Comparison of ENCODE assay signal across 21 cellular contexts in genomic region chr1:201774983-201775344, GRCh38. TPM values are rescaled to one million over a fixed set of nuclear protein-coding genes. Genes with fewer than 3 reads are reported as not detected.
DNase-seq lines count a peak whose midpoint lies in the region; ATAC-seq, FAIRE-seq and TF ChIP-seq lines count a peak whose summit lies in the region.
"Had no signal": no experiment of that assay in that cellular context is flagged by ENCODE, and none has a peak within 500 bp of the region (broad histone marks: within the 10 kb centered on the region; RNA-seq: fewer than 3 reads in every experiment).

No MANE protein-coding gene starts in this region.

- ATAC-seq in heart left ventricle (no peak), left cardiac atrium (no peak), HG03045 (IDR thresholded peaks at IDR 0.05; ENCODE audit: unreplicated experiment) (no peak), esophagus mucosa (no peak)
- ATAC-seq: A549 had no signal

- H3K79me2 ChIP-seq in keratinocyte (ENCODE audit: control insufficient read depth, insufficient read depth, low read length), result peaks cover 26% of the 10 kb centered on the region

- H3K27ac ChIP-seq in heart left ventricle, result peak overlapping the region in 9 of 12 donors; percentile 30 to 63 (median 47)
- peak overlapping the region; percentile 91 for H3K27ac ChIP-seq in brain microvascular endothelial cell
- H3K27ac ChIP-seq in keratinocyte (ENCODE audit: control insufficient read depth, insufficient read depth, low read length), result peak overlapping the region; percentile 94
- H3K27ac ChIP-seq: A549, hepatocyte, Peyer's patch, spleen, VCaP had no signal

- no peaks in the 10 kb centered on the region for H3K27me3 ChIP-seq in heart left ventricle
- no peaks in the 10 kb centered on the region for H3K27me3 ChIP-seq in brain microvascular endothelial cell (replicated peaks)
- H3K27me3 ChIP-seq in keratinocyte (ENCODE audit: control insufficient read depth, extremely low read depth, insufficient read depth, low read length), result no peaks in the 10 kb centered on the region
- H3K27me3 ChIP-seq: hepatocyte, Peyer's patch, spleen, tibial nerve had no signal

- H2AFZ ChIP-seq in keratinocyte (ENCODE audit: control insufficient read depth, low read length), result no peak overlapping the region
- H2AFZ ChIP-seq: hepatocyte had no signal

- in situ Hi-C loops in brain microvascular endothelial cell (cut with HindIII; ENCODE audit: low pct_ligation_motif_present, low sequenced_read_pairs), result no loop called here
- in situ Hi-C loops in ACHN (cut with HindIII; ENCODE audit: low pct_ligation_motif_present, low pct_unique_long_range_greater_than_20kb, low sequenced_read_pairs), result loop anchor here (25.0 kb wide), 1 partner anchor 238 kb away; the partner anchor contains the start of gene NAV1

- no peak for TF ChIP-seq POLR2A in heart left ventricle (IDR thresholded peaks at IDR 0.05)

- peak overlapping the region; percentile 54 for H3K4me2 ChIP-seq in keratinocyte (ENCODE audit: control insufficient read depth, extremely low read depth, insufficient read depth, low read depth, low read length)
- H3K4me2 ChIP-seq: A549, hepatocyte had no signal

- no peak overlapping the region for H3K4me3 ChIP-seq in heart left ventricle
- no peak overlapping the region for H3K4me3 ChIP-seq in brain microvascular endothelial cell (ENCODE audit: low read depth, low read length)
- peak overlapping the region in 2 of 3 experiments; percentile 11 to 28 for H3K4me3 ChIP-seq in keratinocyte (ENCODE audit: control insufficient read depth in 2 of 3, extremely low read depth in 1 of 3, insufficient read depth in 2 of 3, low read depth in 1 of 3, low read length in 3 of 3)
- H3K4me3 ChIP-seq: A549, hepatocyte, Peyer's patch, spleen, tibial nerve had no signal

- H3K36me3 ChIP-seq in heart left ventricle, result peaks cover 0 to 10% (median 0%) of the 10 kb centered on the region in 9 donors
- peaks cover 7% of the 10 kb centered on the region for H3K36me3 ChIP-seq in brain microvascular endothelial cell (replicated peaks)
- peaks cover 0 to 7% of the 10 kb centered on the region in 2 experiments for H3K36me3 ChIP-seq in keratinocyte (ENCODE audit: control insufficient read depth in 2 of 2, extremely low read depth in 1 of 2, insufficient read depth in 2 of 2, low read length in 2 of 2)
- H3K36me3 ChIP-seq: Peyer's patch, spleen had no signal

- TF ChIP-seq CTCF in heart left ventricle (IDR thresholded peaks at IDR 0.05) (no peak), brain microvascular endothelial cell (IDR thresholded peaks at IDR 0.05; ENCODE audit: low read depth, low read length, missing control alignments) (peak; percentile 50), keratinocyte (optimal IDR thresholded peaks at IDR 0.05 in 1 of 3, IDR thresholded peaks at IDR 0.05 in 1 of 3, conservative IDR thresholded peaks at IDR 0.05 in 1 of 3; ENCODE audit: extremely low read depth in 1 of 3, insufficient read depth in 2 of 3, low read length in 3 of 3) (peak in 1 of 3 experiments; percentile 31)

- dilution Hi-C loops in keratinocyte (cut with MboI; ENCODE audit: extremely low pct_ligation_motif_present, low sequenced_read_pairs), result loop anchor here (25.0 kb wide), 1 partner anchor 213 kb away; no protein-coding TSS in a partner anchor

- no peaks in the 10 kb centered on the region for H4K20me1 ChIP-seq in keratinocyte (ENCODE audit: control insufficient read depth, extremely low read depth, insufficient read depth, low read length)

- H3K4me1 ChIP-seq in heart left ventricle (peaks cover 9 to 92% (median 74%) of the 10 kb centered on the region in 12 donors), keratinocyte (ENCODE audit: control insufficient read depth, extremely low read depth, insufficient read depth, low read length) (peaks cover 66% of the 10 kb centered on the region)
- H3K4me1 ChIP-seq: spleen had no signal

- DNase-seq in heart left ventricle (no peak), left cardiac atrium (no peak), brain microvascular endothelial cell (no peak), keratinocyte (ENCODE audit: low read depth, low spot score) (no peak), ACHN (no peak), NOMO-1 treated with DMSO at 0.1 percent for 48 hours (lab: John Stamatoyannopoulos, UW; ENCODE audit: unreplicated experiment) (no peak)
- DNase-seq: activated CD4-positive, alpha-beta T cell treated with anti-CD3 and anti-CD28 coated beads, Interleukin-2, amount 10 ng/mL, durations not matched to agents 7 days and 5 days; C1 segment of cervical spinal cord; immature natural killer cell; NCI-H2081 treated with DMSO at 0.1 percent for 48 hours; Peyer's patch; spleen; stimulated activated CD4-positive, alpha-beta T cell treated with anti-CD3 and anti-CD28 coated beads, Interleukin-4, amount 100 ng/mL, for 1 hour; stimulated activated naive CD4-positive, alpha-beta T cell had no signal

- H3K9ac ChIP-seq in keratinocyte (ENCODE audit: control insufficient read depth, extremely low read depth, insufficient read depth, low read length), result peak overlapping the region; percentile 28

- peaks cover 0 to 21% (median 6%) of the 10 kb centered on the region in 12 donors for H3K9me3 ChIP-seq in heart left ventricle
- H3K9me3 ChIP-seq in keratinocyte (ENCODE audit: control insufficient read depth, low read depth, low read length), result peaks cover 2% of the 10 kb centered on the region

- intact Hi-C loops in heart left ventricle (cut with DNase I), result no loop called here
- intact Hi-C loops in left cardiac atrium (cut with DNase I), result no loop called here

- WGBS in heart left ventricle, 4 donors, result 67 to 90% (median 82%) methylated on average over 1 of the region's 1 CpG

- H3K9me1 ChIP-seq in keratinocyte (ENCODE audit: control insufficient read depth, extremely low read depth, insufficient read depth, low read length), result no peaks in the 10 kb centered on the region

- FAIRE-seq in keratinocyte (lab: Jason Lieb, UNC), result no peak
- FAIRE-seq: A549, H54 had no signal

RNA-seq across cellular contexts. Expression of gene IPO9, which starts 54.0 kb away (rescaled TPM):
- total RNA-seq in heart left ventricle, result 10 to 100 TPM; 12.1 to 35.4 (median 23.1) TPM
- polyA plus RNA-seq in heart left ventricle, result 10 to 100 TPM in 1 of 2 donors, 1 to 10 TPM in 1; 9.8 to 13.8 TPM
- 10 to 100 TPM; 25.8 to 26.6 TPM for total RNA-seq in left cardiac atrium
- 32.5 to 38.9 TPM (median 35.8 TPM) in 3 replicates for polyA plus RNA-seq in keratinocyte
- 6.8 TPM for polyA plus RNA-seq in keratinocyte (2011; ENCODE audit: low read depth)
- polyA plus RNA-seq in keratinocyte (2011; cell fraction: cytosol; rRNA removed), result 20.0 and 29.8 TPM in 2 replicates
- 47.8 and 64.0 TPM in 2 replicates for polyA plus RNA-seq in keratinocyte (2011; cell fraction: nucleus; rRNA removed)
- polyA plus RNA-seq in keratinocyte (2012; ENCODE audit: low replicate concordance), result 14.2 and 31.1 TPM in 2 replicates
- 36.4 to 50.5 TPM (median 41.4 TPM) in 3 replicates for polyA minus RNA-seq in keratinocyte
- 23.4 TPM for polyA minus RNA-seq in keratinocyte (2011; cell fraction: cytosol; rRNA and poly(A)+ RNA removed)
- 21.1 and 42.0 TPM in 2 replicates for polyA minus RNA-seq in keratinocyte (2011; cell fraction: nucleus; rRNA and poly(A)+ RNA removed)
- total RNA-seq in esophagus mucosa, result 26.9 TPM

Comparison
In these comparisons a context has a peak if more than half of its experiments do, and no peak if none do; other contexts are left out.
1. H3K4me3 ChIP-seq: peak in keratinocyte (2 of 3); none in heart left ventricle (0 of 12) and brain microvascular endothelial cell (single experiment).
2. Peak in every context shown above with its lines, with median percentiles within 50 percentile points of each other: H3K27ac ChIP-seq.